In genomic region chr12:56688129-56688845, GRCh38 we compare ENCODE assay signal across 1 cellular context.
TF ChIP-seq lines count a peak whose summit lies in the region.

A gene with protein sequence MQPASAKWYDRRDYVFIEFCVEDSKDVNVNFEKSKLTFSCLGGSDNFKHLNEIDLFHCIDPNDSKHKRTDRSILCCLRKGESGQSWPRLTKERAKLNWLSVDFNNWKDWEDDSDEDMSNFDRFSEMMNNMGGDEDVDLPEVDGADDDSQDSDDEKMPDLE (minus strand): TSS chr12:56688284. CDS start chr12:56687999, 285 bp downstream.

TF ChIP-seq in SK-N-SH, 30 proteins besides CTCF, POLR2A, EP300 and RAD21 (continued from another document):
- 0 out of 2 replicates have a peak, but pooled peaks have one; percentile 24 for TF ChIP-seq USF1 (IDR thresholded peaks at IDR 0.05; ENCODE audit: borderline replicate concordance, low read depth)
- TF ChIP-seq MEF2A (IDR thresholded peaks at IDR 0.05; ENCODE audit: borderline replicate concordance, low read depth), result no peak
- no peak for TF ChIP-seq GATA2 (CRISPR knock-in tag; IDR thresholded peaks at IDR 0.05)
- peak; percentile 35 for TF ChIP-seq ELF1 (IDR thresholded peaks at IDR 0.05)
- TF ChIP-seq FOXM1 (IDR thresholded peaks at IDR 0.05; ENCODE audit: low read depth), result no peak
- TF ChIP-seq RFX5 (IDR thresholded peaks at IDR 0.05; ENCODE audit: low read length), result no peak
- peak; percentile 59; the same call in 1 of the 2 replicates for TF ChIP-seq GABPA (IDR thresholded peaks at IDR 0.05; ENCODE audit: low read depth)
- peak; percentile 81 for TF ChIP-seq TAF1 (IDR thresholded peaks at IDR 0.05; ENCODE audit: borderline replicate concordance, low read depth, low read length)
- TF ChIP-seq, protein P1, sequence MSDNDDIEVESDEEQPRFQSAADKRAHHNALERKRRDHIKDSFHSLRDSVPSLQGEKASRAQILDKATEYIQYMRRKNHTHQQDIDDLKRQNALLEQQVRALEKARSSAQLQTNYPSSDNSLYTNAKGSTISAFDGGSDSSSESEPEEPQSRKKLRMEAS (IDR thresholded peaks at IDR 0.05; ENCODE audit: low read depth), result peak; percentile 97
